Comparison of ENCODE assay signal across 14 cellular contexts in the genomic region with DNA sequence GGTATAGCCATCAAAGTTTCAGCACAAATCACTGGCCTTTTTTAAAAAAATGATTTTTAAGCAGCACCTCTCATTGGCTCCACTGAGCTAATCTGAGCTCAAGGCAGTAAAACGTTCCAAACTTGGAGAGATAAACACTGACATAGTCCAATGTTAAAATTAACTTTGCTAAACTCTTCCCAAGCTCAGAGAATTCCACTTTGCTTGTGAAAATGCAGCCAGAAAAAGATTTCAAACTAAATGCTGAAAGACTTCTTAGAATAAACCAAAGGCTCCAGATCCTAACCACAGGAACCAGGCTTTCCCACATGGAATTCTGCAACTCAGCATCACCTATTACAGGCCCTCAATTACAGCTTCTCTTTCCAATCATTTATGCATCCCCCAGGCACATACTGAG.
DNase-seq lines count a peak whose midpoint lies in the region; ATAC-seq and TF ChIP-seq lines count a peak whose summit lies in the region.
"Had no signal": no experiment of that assay in that cellular context is flagged by ENCODE, and none has a peak within 500 bp of the region (broad histone marks: within the 10 kb centered on the region; RNA-seq: fewer than 3 reads in every experiment).

No MANE protein-coding gene starts in this region.

- H4K20me1 ChIP-seq in Karpas-422 (ENCODE audit: insufficient read depth, low read depth, low read length), result 0 out of 2 replicates have a peak, but pooled peaks cover 6% of the 10 kb centered on the region

- H3K27me3 ChIP-seq in Karpas-422 (ENCODE audit: low read length) (no peaks in the 10 kb centered on the region), thoracic aorta (replicated peaks; ENCODE audit: insufficient read depth) (no peaks in the 10 kb centered on the region)
- H3K27me3 ChIP-seq: BLaER1 treated with 17β-estradiol and CSF1 and Interleukin-3, amounts not matched to agents 10 nM and 100 nM had no signal

- H3K36me3 ChIP-seq in Karpas-422 (ENCODE audit: insufficient read depth, low read length) (no peaks in the 10 kb centered on the region), thoracic aorta (no peaks in the 10 kb centered on the region)

- H3K4me1 Mint-ChIP-seq in activated T-cell treated with anti-CD3 and anti-CD28 coated beads, Interleukin-2, amount 50 U/mL, for 4 hours (ENCODE audit: low read depth), result no peaks in the 10 kb centered on the region

- H3K9me3 Mint-ChIP-seq in activated T-cell treated with anti-CD3 and anti-CD28 coated beads, Interleukin-2, amount 50 U/mL, for 4 hours, result no peaks in the 10 kb centered on the region

- no peak overlapping the region for H3K27ac ChIP-seq in Karpas-422 (ENCODE audit: low read length)
- H3K27ac ChIP-seq in thoracic aorta, result peak overlapping the region; percentile 3 to 41
- peak overlapping the region in 1 of 2 donors; percentile 10 for H3K27ac ChIP-seq in coronary artery
- H3K27ac ChIP-seq: BLaER1 treated with 17β-estradiol and CSF1 and Interleukin-3, amounts not matched to agents 10 nM and 100 nM; PC-9; SK-N-MC had no signal

- no peak overlapping the region for H3K4me3 Mint-ChIP-seq in activated T-cell treated with anti-CD3 and anti-CD28 coated beads, Interleukin-2, amount 50 U/mL, for 4 hours

- H3K9me3 ChIP-seq in Karpas-422 (ENCODE audit: low read length), result no peaks in the 10 kb centered on the region
- no peaks in the 10 kb centered on the region for H3K9me3 ChIP-seq in thoracic aorta
- H3K9me3 ChIP-seq: BLaER1 treated with 17β-estradiol and CSF1 and Interleukin-3, amounts not matched to agents 10 nM and 100 nM had no signal

- ATAC-seq in thoracic aorta (ENCODE audit: insufficient number of reproducible peaks, low FRiP score, low read depth), result no peak
- no peak for ATAC-seq in activated T-cell treated with anti-CD3 and anti-CD28 coated beads, Interleukin-2, amount 50 U/mL, for 4 hours

- H3K36me3 Mint-ChIP-seq in activated T-cell treated with anti-CD3 and anti-CD28 coated beads, Interleukin-2, amount 50 U/mL, for 4 hours (ENCODE audit: insufficient read depth), result peaks cover 22% of the 10 kb centered on the region

- no peaks in the 10 kb centered on the region for H3K79me2 ChIP-seq in Karpas-422 (ENCODE audit: low read length)

- no peaks in the 10 kb centered on the region for H3K27me3 Mint-ChIP-seq in activated T-cell treated with anti-CD3 and anti-CD28 coated beads, Interleukin-2, amount 50 U/mL, for 4 hours (ENCODE audit: low read depth)

- no peak overlapping the region for H3K9ac ChIP-seq in Karpas-422 (ENCODE audit: low read length)
- H3K9ac ChIP-seq: BLaER1 treated with 17β-estradiol and CSF1 and Interleukin-3, amounts not matched to agents 10 nM and 100 nM had no signal

- H3K4me2 ChIP-seq in Karpas-422 (ENCODE audit: low read depth, low read length, poor library complexity, severe bottlenecking), result no peak overlapping the region
- H3K4me2 ChIP-seq: BLaER1 treated with 17β-estradiol and CSF1 and Interleukin-3, amounts not matched to agents 10 nM and 100 nM; PC-9 had no signal

- H3K4me1 ChIP-seq in Karpas-422 (ENCODE audit: low read length) (peaks cover 7% of the 10 kb centered on the region), thoracic aorta (ENCODE audit: control insufficient read depth in 1 of 2, low read depth in 2 of 2) (peaks cover 8 to 21% of the 10 kb centered on the region in 2 donors)

- H3K9me2 ChIP-seq in Karpas-422 (replicated peaks; ENCODE audit: insufficient read depth, low read length), result no peaks in the 10 kb centered on the region

- H3K4me3 ChIP-seq in Karpas-422 (ENCODE audit: low read length) (no peak overlapping the region), thoracic aorta (no peak overlapping the region), coronary artery (no peak overlapping the region)
- H3K4me3 ChIP-seq: BLaER1 treated with 17β-estradiol and CSF1 and Interleukin-3, amounts not matched to agents 10 nM and 100 nM; PC-9; SK-N-MC had no signal

- no peak overlapping the region for H2AFZ ChIP-seq in Karpas-422 (ENCODE audit: low read length)
- H2AFZ ChIP-seq: PC-9 had no signal

- no peak for TF ChIP-seq CTCF in thoracic aorta (IDR thresholded peaks at IDR 0.05)
- TF ChIP-seq CTCF in GM10266 (IDR thresholded peaks at IDR 0.05; ENCODE audit: control insufficient read depth, insufficient read depth, low read depth, missing control alignments), result no peak
- no peak for TF ChIP-seq CTCF in coronary artery (IDR thresholded peaks at IDR 0.05)

- DNase-seq in Karpas-422, result peak; percentile 16
- peak; percentile 91 for DNase-seq in fibroblast of peridontal ligament (ENCODE audit: extremely low read depth)
- peak; percentile 48 for DNase-seq in myocyte (ENCODE audit: low read depth)
- DNase-seq in thoracic aorta (ENCODE audit: low spot score), result no peak
- DNase-seq in GM10266 (ENCODE audit: extremely low spot score), result no peak
- no peak for DNase-seq in coronary artery (ENCODE audit: low spot score)
- no peak for DNase-seq in activated T-cell treated with anti-CD3 and anti-CD28 coated beads, Interleukin-2, amount 50 U/mL, for 4 hours
- DNase-seq: HCEC 1CT, NCI-H1048, NCI-H345, NCI-H526 treated with DMSO at 0.1 percent for 48 hours, PC-9 had no signal

Comparison
In these comparisons a context has a peak if more than half of its experiments do, and no peak if none do; other contexts are left out.
1. DNase-seq: peak in Karpas-422 (single experiment), fibroblast of peridontal ligament (single experiment) and myocyte (single experiment); none in thoracic aorta (single experiment), GM10266 (single experiment), coronary artery (single experiment) and activated T-cell treated with anti-CD3 and anti-CD28 coated beads, Interleukin-2, amount 50 U/mL, for 4 hours (single experiment).